ENCODE assay signal across 10 cellular contexts in the genomic region with DNA sequence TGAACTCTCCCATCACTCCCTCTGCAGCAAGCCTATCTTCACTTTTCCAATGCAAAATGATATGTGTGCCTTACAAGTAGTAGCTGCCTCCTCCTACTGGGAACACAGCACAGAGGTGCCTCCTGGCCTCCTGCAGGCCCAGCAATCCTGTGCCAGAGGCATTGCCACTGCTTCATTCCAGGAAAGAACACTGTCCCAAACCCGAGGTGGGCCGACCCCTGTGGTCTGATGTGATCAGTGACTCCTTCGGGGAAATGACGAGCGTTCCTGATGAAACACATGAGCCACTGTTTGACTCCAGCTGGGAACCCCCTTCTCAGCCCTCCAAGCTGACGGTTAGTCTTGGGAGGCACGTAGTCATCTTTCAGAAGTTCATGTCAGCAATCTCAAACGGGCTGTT. TPM values are rescaled to one million over a fixed set of nuclear protein-coding genes. Genes with fewer than 3 reads are reported as not detected.
DNase-seq lines count a peak whose midpoint lies in the region; ATAC-seq and TF ChIP-seq lines count a peak whose summit lies in the region.
"Had no signal": no experiment of that assay in that cellular context is flagged by ENCODE, and none has a peak within 500 bp of the region (broad histone marks: within the 10 kb centered on the region; RNA-seq: fewer than 3 reads in every experiment).

No MANE protein-coding gene starts in this region.

- ATAC-seq in lower lobe of right lung (no peak), HG03342 (IDR thresholded peaks at IDR 0.05; ENCODE audit: unreplicated experiment) (no peak)

- H3K4me3 Mint-ChIP-seq in activated naive CD8-positive, alpha-beta T cell: no peak overlapping the region
- H3K4me3 Mint-ChIP-seq: activated B cell treated with CpG ODN at 0.5 μM for 24 hours had no signal

- no peaks in the 10 kb centered on the region for H3K9me3 ChIP-seq in lower lobe of right lung

- H3K4me1 ChIP-seq in lower lobe of right lung: peaks cover 14% of the 10 kb centered on the region

- TF ChIP-seq CTCF in lower lobe of right lung (IDR thresholded peaks at IDR 0.05): no peak

- peak; percentile 31 for DNase-seq in stimulated activated naive CD4-positive, alpha-beta T cell treated with Interleukin-2 at 50 U/mL for 16 hours (lab: John Stamatoyannopoulos, UW)
- DNase-seq in stimulated activated naive CD4-positive, alpha-beta T cell (lab: John Stamatoyannopoulos, UW): no peak
- DNase-seq in lower lobe of right lung (no peak), NCI-H1105 treated with DMSO at 0.1 percent for 48 hours (lab: John Stamatoyannopoulos, UW) (no peak), EL (no peak), putamen (ENCODE audit: low spot score) (no peak)
- DNase-seq: activated B cell treated with CpG ODN at 0.5 μM for 24 hours had no signal

- H3K36me3 ChIP-seq in lower lobe of right lung: peaks cover 74% of the 10 kb centered on the region

- H3K27me3 ChIP-seq in lower lobe of right lung (ENCODE audit: low read depth): no peaks in the 10 kb centered on the region
- H3K27me3 ChIP-seq: hepatocyte had no signal

- peak overlapping the region; percentile 64 for H3K27ac Mint-ChIP-seq in activated naive CD8-positive, alpha-beta T cell
- H3K27ac Mint-ChIP-seq: activated B cell treated with CpG ODN at 0.5 μM for 24 hours had no signal

- intact Hi-C loops in lower lobe of right lung (cut with DNase I): no loop called here

- H3K4me1 Mint-ChIP-seq in activated naive CD8-positive, alpha-beta T cell (ENCODE audit: low read depth): peaks cover 13% of the 10 kb centered on the region
- H3K4me1 Mint-ChIP-seq: activated B cell treated with CpG ODN at 0.5 μM for 24 hours had no signal

- no peaks in the 10 kb centered on the region for H3K9me3 Mint-ChIP-seq in activated naive CD8-positive, alpha-beta T cell (ENCODE audit: low read depth)
- H3K9me3 Mint-ChIP-seq: activated B cell treated with CpG ODN at 0.5 μM for 24 hours had no signal

- H3K36me3 Mint-ChIP-seq in activated naive CD8-positive, alpha-beta T cell: no peaks in the 10 kb centered on the region

- H3K4me3 ChIP-seq in lower lobe of right lung: no peak overlapping the region
- H3K4me3 ChIP-seq: hepatocyte had no signal

- no peaks in the 10 kb centered on the region for H3K27me3 Mint-ChIP-seq in activated naive CD8-positive, alpha-beta T cell
- H3K27me3 Mint-ChIP-seq: activated B cell treated with CpG ODN at 0.5 μM for 24 hours had no signal

- H3K27ac ChIP-seq in lower lobe of right lung: peak overlapping the region; percentile 51
- H3K27ac ChIP-seq: hepatocyte had no signal

RNA-seq across cellular contexts. Expression of a gene that starts 19.5 kb away (rescaled TPM):
- 61.7 TPM for total RNA-seq in lower lobe of right lung

RNA-seq across cellular contexts. Expression of a gene that starts 55.9 kb away (rescaled TPM):
- 22.2 TPM for total RNA-seq in lower lobe of right lung
